Comparison of ENCODE assay signal across 1 cellular context in the genomic region with DNA sequence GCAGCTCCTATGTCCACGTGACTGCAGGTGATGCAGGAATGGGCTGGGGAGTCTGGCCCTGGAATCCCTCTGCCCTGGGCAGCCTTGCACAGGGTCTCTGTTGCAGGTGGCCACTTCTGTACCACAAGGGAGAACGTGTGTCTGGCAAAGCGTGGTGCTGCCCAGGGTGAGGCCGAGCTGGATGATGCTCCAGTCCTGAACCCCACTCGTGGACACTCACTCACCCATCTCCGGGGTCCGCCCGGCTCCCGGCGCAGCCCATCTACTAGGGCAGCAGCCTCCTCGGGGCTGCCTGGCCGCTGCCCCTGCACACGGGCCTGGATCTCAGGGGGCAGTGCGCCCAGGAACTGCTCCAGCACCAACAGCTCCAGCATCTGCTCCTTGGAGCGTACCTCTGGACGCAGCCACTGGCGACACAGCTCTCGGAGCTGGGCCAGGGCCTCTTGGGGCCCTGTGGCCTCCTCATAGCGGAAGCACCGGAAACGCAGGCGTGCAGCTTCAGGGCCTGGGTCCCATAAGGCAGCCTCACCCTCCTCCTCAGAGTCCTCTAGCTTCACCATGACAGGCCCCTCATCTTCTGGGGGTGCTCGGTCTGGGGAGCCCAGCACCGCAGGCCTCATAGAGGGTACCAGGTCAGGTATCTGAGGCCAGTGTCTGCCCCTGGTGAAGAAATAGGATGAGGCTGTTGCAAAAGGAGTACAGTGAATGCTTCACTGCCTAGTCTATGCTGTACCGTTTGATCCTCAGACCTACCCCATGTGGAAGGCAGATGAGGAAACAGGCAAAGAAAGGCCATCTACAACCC.
A peak's percentile ranks its signal among the peaks of the same experiment; 100 is the strongest.
TF ChIP-seq lines count a peak whose summit lies in the region.

No MANE protein-coding gene starts in this region.

TF ChIP-seq in HepG2, 621 proteins besides CTCF, POLR2A, EP300 and RAD21:
- TF ChIP-seq RBFOX2 (IDR thresholded peaks at IDR 0.05; ENCODE audit: low read depth, low read length) (peak; percentile 39; the same call in 1 of the 2 replicates), AGO1 (IDR thresholded peaks at IDR 0.05; ENCODE audit: low read depth, low read length, poor library complexity, severe bottlenecking) (peak; percentile 66), AGO2 (optimal IDR thresholded peaks at IDR 0.05; ENCODE audit: low read depth, low read length) (peak; percentile 81), SIX1 (CRISPR knock-in tag; IDR thresholded peaks at IDR 0.05; ENCODE audit: borderline replicate concordance) (no peak), ZNF674 (CRISPR knock-in tag; IDR thresholded peaks at IDR 0.05; ENCODE audit: low read depth) (no peak), YY1 (IDR thresholded peaks at IDR 0.05; ENCODE audit: insufficient read depth, insufficient replicate concordance, low read depth, low read length) (no peak), TBX2 (CRISPR knock-in tag; IDR thresholded peaks at IDR 0.05; ENCODE audit: borderline replicate concordance) (no peak), POGZ (CRISPR knock-in tag; IDR thresholded peaks at IDR 0.05) (no peak), ZC3H13 (CRISPR knock-in tag; IDR thresholded peaks at IDR 0.05) (0 out of 2 replicates have a peak, but pooled peaks have one; percentile 20), ZNF629 (CRISPR knock-in tag; conservative IDR thresholded peaks at IDR 0.05) (no peak)
- TF ChIP-seq, protein P1, sequence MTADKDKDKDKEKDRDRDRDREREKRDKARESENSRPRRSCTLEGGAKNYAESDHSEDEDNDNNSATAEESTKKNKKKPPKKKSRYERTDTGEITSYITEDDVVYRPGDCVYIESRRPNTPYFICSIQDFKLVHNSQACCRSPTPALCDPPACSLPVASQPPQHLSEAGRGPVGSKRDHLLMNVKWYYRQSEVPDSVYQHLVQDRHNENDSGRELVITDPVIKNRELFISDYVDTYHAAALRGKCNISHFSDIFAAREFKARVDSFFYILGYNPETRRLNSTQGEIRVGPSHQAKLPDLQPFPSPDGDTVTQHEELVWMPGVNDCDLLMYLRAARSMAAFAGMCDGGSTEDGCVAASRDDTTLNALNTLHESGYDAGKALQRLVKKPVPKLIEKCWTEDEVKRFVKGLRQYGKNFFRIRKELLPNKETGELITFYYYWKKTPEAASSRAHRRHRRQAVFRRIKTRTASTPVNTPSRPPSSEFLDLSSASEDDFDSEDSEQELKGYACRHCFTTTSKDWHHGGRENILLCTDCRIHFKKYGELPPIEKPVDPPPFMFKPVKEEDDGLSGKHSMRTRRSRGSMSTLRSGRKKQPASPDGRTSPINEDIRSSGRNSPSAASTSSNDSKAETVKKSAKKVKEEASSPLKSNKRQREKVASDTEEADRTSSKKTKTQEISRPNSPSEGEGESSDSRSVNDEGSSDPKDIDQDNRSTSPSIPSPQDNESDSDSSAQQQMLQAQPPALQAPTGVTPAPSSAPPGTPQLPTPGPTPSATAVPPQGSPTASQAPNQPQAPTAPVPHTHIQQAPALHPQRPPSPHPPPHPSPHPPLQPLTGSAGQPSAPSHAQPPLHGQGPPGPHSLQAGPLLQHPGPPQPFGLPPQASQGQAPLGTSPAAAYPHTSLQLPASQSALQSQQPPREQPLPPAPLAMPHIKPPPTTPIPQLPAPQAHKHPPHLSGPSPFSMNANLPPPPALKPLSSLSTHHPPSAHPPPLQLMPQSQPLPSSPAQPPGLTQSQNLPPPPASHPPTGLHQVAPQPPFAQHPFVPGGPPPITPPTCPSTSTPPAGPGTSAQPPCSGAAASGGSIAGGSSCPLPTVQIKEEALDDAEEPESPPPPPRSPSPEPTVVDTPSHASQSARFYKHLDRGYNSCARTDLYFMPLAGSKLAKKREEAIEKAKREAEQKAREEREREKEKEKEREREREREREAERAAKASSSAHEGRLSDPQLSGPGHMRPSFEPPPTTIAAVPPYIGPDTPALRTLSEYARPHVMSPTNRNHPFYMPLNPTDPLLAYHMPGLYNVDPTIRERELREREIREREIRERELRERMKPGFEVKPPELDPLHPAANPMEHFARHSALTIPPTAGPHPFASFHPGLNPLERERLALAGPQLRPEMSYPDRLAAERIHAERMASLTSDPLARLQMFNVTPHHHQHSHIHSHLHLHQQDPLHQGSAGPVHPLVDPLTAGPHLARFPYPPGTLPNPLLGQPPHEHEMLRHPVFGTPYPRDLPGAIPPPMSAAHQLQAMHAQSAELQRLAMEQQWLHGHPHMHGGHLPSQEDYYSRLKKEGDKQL (CRISPR knock-in tag; IDR thresholded peaks at IDR 0.05; ENCODE audit: low read depth) = no peak
